ENCODE assay signal across 21 cellular contexts in the genomic region with DNA sequence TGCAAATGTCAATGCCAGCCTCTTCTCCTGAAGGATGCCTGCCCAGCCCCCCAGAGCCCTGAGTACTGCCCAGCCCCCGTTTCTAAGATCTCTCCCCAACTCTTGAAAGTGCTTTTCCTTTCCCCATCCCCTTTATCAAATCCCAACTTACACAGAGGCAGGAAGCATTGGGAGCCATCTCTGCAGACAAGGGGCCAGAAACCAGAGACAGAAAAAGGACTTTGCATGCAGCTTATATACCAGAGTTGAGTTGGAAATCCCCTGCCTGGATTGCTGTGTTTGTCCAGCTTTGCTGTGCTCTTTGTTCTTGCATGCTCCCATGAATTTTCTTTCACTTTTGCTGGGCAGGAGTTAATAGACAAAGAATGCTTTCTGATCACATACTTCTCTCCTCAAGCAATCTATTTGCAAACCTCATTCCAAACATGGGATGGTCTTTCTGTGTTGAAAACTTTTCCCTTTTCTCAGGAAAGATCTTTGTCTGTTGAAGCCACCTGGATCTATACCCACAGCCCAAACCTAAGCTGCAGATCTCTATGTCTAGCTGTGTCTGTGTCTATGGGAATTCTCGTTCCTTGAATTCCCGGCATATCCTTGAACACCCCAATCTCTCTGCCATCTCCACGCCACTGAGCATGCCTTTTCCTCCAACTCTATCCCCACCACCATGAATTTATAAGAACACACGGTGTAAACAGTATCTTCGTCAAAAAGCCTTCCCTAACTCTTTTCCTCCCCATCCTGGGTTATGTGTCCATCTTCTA. TPM values are rescaled to one million over a fixed set of nuclear protein-coding genes. Genes with fewer than 3 reads are reported as not detected.
DNase-seq lines count a peak whose midpoint lies in the region; ATAC-seq, FAIRE-seq and TF ChIP-seq lines count a peak whose summit lies in the region.
"Had no signal": no experiment of that assay in that cellular context is flagged by ENCODE, and none has a peak within 500 bp of the region (broad histone marks: within the 10 kb centered on the region; RNA-seq: fewer than 3 reads in every experiment).

A gene (minus strand): TSS at position 209 of the 764 bp plus-strand sequence. CDS start 31 bp downstream, at position 178.

- TF ChIP-seq POLR2A in GM18505 (IDR thresholded peaks at IDR 0.05; ENCODE audit: borderline replicate concordance, extremely low read depth, insufficient read depth, insufficient read length) (peak; percentile 35), lower leg skin (IDR thresholded peaks at IDR 0.05) (no peak)

- WGBS in lower leg skin, 2 donors: 75 to 83% methylated on average over 6 of the region's 6 CpGs

- no peak for TF ChIP-seq CTCF in lower leg skin (IDR thresholded peaks at IDR 0.05)

- H3K4me3 ChIP-seq in lower leg skin (ENCODE audit: low read depth, poor library complexity, severe bottlenecking): no peak within 1 kb of the TSS
- H3K4me3 ChIP-seq: gastroesophageal sphincter had no signal

- in situ Hi-C loops in Caki2 (cut with HindIII; ENCODE audit: low pct_unique_long_range_greater_than_20kb, low sequenced_read_pairs): no loop called here

- no peak for ATAC-seq in GM18505 (IDR thresholded peaks at IDR 0.05; ENCODE audit: unreplicated experiment)
- ATAC-seq: gastroesophageal sphincter, left colon had no signal

- no peak for FAIRE-seq in frontal cortex (lab: Jason Lieb, UNC)

- DNase-seq in Caki2 (ENCODE audit: low read depth): peak; percentile 23
- DNase-seq in OCI-M1 (lab: John Stamatoyannopoulos, UW): peak; percentile 9
- DNase-seq in glomerular visceral epithelial cell (ENCODE audit: extremely low spot score): peak; percentile 56
- DNase-seq in frontal cortex (ENCODE audit: low spot score in 2 of 2): no peak
- no peak for DNase-seq in HPDE6-E6E7 (ENCODE audit: extremely low spot score)
- no peak for DNase-seq in SHP77 (lab: John Stamatoyannopoulos, UW)
- no peak for DNase-seq in lower leg skin (ENCODE audit: low spot score in 2 of 2)
- DNase-seq: activated CD4-positive, alpha-beta T cell treated with anti-CD3 and anti-CD28 coated beads for 48 hours; activated CD8-positive, alpha-beta memory T cell treated with anti-CD3 and anti-CD28 coated beads, Interleukin-2, amount 50 U/mL, for 48 hours; activated effector memory CD4-positive, alpha-beta T cell treated with Interleukin-2 at 50 U/mL for 16 hours; C1 segment of cervical spinal cord; caudate nucleus; erythroblast; HFFc6; left colon; NCI-H524 treated with DMSO at 0.1 percent for 48 hours; retina had no signal

- intact Hi-C loops in lower leg skin (cut with DNase I; ENCODE audit: low total_unique reads): no loop called here

RNA-seq across cellular contexts. Expression of the gene that starts here (rescaled TPM):
- 5.1 and 6.2 TPM in 2 replicates for total RNA-seq in Caki2 (2014; rRNA removed; shearing (Covaris generic); ENCODE audit: low replicate concordance)
- total RNA-seq in frontal cortex: not detected
- under 1 TPM in 1 of 4 donors, not detected in 3; 0.36 TPM for total RNA-seq in lower leg skin
- total RNA-seq: HFFc6, HT-29, mucosa of gallbladder had no signal

Comparison
In these comparisons a context has a peak if more than half of its experiments do, and no peak if none do; other contexts are left out.
1. DNase-seq: peak in Caki2 (single experiment), OCI-M1 (single experiment) and glomerular visceral epithelial cell (single experiment); none in frontal cortex (0 of 2), HPDE6-E6E7 (single experiment), SHP77 (0 of 2) and lower leg skin (0 of 2).